In the genomic region with DNA sequence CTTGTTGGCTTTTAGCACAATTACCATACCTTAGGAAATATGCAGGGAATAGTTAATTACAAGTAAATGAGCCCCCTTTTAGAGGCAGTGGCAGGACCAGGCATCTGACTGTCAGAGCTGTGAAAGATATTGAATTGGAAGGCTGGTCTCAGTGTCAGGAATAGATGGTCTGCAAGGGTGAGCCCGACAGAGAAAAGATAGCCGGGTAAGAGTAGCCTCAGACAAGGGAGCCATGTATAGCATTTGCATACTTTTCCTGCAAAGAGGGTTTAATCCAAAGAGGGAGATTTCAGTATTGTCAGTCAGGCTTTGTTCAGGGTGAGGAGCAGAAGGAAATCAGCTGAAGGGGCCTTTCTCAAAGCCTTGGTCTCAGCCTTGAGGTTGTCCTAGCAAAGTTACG, we compare ENCODE assay signal across 1 cellular context.
TF ChIP-seq lines count a peak whose summit lies in the region.

No MANE protein-coding gene starts in this region.

TF ChIP-seq in GM23338, 12 proteins besides CTCF, POLR2A, EP300 and RAD21 (continued from another document):
- TF ChIP-seq, protein P1, sequence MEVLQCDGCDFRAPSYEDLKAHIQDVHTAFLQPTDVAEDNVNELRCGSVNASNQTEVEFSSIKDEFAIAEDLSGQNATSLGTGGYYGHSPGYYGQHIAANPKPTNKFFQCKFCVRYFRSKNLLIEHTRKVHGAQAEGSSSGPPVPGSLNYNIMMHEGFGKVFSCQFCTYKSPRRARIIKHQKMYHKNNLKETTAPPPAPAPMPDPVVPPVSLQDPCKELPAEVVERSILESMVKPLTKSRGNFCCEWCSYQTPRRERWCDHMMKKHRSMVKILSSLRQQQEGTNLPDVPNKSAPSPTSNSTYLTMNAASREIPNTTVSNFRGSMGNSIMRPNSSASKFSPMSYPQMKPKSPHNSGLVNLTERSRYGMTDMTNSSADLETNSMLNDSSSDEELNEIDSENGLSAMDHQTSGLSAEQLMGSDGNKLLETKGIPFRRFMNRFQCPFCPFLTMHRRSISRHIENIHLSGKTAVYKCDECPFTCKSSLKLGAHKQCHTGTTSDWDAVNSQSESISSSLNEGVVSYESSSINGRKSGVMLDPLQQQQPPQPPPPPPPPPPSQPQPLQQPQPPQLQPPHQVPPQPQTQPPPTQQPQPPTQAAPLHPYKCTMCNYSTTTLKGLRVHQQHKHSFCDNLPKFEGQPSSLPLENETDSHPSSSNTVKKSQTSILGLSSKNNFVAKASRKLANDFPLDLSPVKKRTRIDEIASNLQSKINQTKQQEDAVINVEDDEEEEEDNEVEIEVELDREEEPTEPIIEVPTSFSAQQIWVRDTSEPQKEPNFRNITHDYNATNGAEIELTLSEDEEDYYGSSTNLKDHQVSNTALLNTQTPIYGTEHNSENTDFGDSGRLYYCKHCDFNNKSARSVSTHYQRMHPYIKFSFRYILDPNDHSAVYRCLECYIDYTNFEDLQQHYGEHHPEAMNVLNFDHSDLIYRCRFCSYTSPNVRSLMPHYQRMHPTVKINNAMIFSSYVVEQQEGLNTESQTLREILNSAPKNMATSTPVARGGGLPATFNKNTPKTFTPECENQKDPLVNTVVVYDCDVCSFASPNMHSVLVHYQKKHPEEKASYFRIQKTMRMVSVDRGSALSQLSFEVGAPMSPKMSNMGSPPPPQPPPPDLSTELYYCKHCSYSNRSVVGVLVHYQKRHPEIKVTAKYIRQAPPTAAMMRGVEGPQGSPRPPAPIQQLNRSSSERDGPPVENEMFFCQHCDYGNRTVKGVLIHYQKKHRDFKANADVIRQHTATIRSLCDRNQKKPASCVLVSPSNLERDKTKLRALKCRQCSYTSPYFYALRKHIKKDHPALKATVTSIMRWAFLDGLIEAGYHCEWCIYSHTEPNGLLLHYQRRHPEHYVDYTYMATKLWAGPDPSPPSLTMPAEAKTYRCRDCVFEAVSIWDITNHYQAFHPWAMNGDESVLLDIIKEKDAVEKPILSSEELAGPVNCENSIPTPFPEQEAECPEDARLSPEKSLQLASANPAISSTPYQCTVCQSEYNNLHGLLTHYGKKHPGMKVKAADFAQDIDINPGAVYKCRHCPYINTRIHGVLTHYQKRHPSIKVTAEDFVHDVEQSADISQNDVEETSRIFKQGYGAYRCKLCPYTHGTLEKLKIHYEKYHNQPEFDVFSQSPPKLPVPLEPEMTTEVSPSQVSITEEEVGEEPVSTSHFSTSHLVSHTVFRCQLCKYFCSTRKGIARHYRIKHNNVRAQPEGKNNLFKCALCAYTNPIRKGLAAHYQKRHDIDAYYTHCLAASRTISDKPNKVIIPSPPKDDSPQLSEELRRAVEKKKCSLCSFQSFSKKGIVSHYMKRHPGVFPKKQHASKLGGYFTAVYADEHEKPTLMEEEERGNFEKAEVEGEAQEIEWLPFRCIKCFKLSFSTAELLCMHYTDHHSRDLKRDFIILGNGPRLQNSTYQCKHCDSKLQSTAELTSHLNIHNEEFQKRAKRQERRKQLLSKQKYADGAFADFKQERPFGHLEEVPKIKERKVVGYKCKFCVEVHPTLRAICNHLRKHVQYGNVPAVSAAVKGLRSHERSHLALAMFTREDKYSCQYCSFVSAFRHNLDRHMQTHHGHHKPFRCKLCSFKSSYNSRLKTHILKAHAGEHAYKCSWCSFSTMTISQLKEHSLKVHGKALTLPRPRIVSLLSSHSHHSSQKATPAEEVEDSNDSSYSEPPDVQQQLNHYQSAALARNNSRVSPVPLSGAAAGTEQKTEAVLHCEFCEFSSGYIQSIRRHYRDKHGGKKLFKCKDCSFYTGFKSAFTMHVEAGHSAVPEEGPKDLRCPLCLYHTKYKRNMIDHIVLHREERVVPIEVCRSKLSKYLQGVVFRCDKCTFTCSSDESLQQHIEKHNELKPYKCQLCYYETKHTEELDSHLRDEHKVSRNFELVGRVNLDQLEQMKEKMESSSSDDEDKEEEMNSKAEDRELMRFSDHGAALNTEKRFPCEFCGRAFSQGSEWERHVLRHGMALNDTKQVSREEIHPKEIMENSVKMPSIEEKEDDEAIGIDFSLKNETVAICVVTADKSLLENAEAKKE (CRISPR knock-in tag; IDR thresholded peaks at IDR 0.05) = no peak
- TF ChIP-seq REST (IDR thresholded peaks at IDR 0.05; ENCODE audit: unreplicated experiment) = no peak
- TF ChIP-seq POLR2AphosphoS5 (IDR thresholded peaks at IDR 0.05; ENCODE audit: low read depth) = no peak
TF ChIP-seq in GM23338: peak in this region for 0.
